Comparison of ENCODE assay signal across 1 cellular context in genomic region chr17:21272250-21272649, GRCh38.
TF ChIP-seq lines count a peak whose summit lies in the region.

No MANE protein-coding gene starts in this region.

TF ChIP-seq in H1, 55 proteins besides CTCF, POLR2A, EP300 and RAD21:
- TF ChIP-seq CTBP2 (IDR thresholded peaks at IDR 0.05; ENCODE audit: borderline replicate concordance, insufficient read depth, insufficient read length, low read length) (no peak), CHD1 (IDR thresholded peaks at IDR 0.05; ENCODE audit: low read depth, low read length) (no peak), SIX5 (IDR thresholded peaks at IDR 0.05; ENCODE audit: low read depth, low read length) (no peak), ASH2L (IDR thresholded peaks at IDR 0.05; ENCODE audit: low read length) (no peak), RNF2 (IDR thresholded peaks at IDR 0.05; ENCODE audit: borderline replicate concordance, low read depth, low read length, missing control alignments, poor library complexity, severe bottlenecking) (no peak), CREB1 (IDR thresholded peaks at IDR 0.05) (no peak), POU5F1 (IDR thresholded peaks at IDR 0.05; ENCODE audit: low read depth, low read length) (no peak)
